ENCODE assay signal across 29 cellular contexts in the genomic region with DNA sequence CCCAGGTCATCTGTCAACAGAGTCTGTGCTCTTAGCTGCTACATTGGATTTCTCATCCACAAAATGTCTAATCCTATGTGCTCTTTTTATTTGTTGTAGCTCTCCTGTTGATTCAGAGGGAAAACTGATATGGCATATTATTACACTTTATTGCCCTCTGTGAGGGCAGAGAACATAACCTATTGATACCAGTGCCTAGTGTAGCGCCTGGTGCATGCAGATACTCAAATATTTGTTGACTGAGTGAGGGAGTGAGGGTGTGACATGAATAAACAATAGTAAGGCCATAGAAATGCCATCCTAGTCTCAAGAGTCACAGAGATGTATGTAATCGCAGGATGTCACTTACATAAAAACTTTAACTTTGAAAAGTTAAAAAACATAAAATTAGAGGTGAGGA.
DNase-seq lines count a peak whose midpoint lies in the region; ATAC-seq and TF ChIP-seq lines count a peak whose summit lies in the region.
"Had no signal": no experiment of that assay in that cellular context is flagged by ENCODE, and none has a peak within 500 bp of the region (broad histone marks: within the 10 kb centered on the region; RNA-seq: fewer than 3 reads in every experiment).

No MANE protein-coding gene starts in this region.

- H3K36me3 ChIP-seq in duodenal mucosa (ENCODE audit: control insufficient read depth in 1 of 2, insufficient read depth in 2 of 2, low read length in 2 of 2) = no peaks in the 10 kb centered on the region
- H3K36me3 ChIP-seq in tibial artery = no peaks in the 10 kb centered on the region
- no peaks in the 10 kb centered on the region for H3K36me3 ChIP-seq in neural progenitor cell
- no peaks in the 10 kb centered on the region for H3K36me3 ChIP-seq in sigmoid colon
- H3K36me3 ChIP-seq: BE2C, brain microvascular endothelial cell, gastroesophageal sphincter, HAP-1, ovary, thoracic aorta, vagina had no signal

- peaks cover 46 to 82% of the 10 kb centered on the region in 2 donors for H3K4me1 ChIP-seq in duodenal mucosa (ENCODE audit: control insufficient read depth in 1 of 2, insufficient read depth in 2 of 2, low read length in 2 of 2)
- H3K4me1 ChIP-seq in tibial artery = peaks cover 0 to 88% (median 43%) of the 10 kb centered on the region in 4 donors
- peaks cover 30% of the 10 kb centered on the region for H3K4me1 ChIP-seq in neural progenitor cell
- H3K4me1 ChIP-seq in sigmoid colon = peaks cover 0 to 24% (median 19%) of the 10 kb centered on the region in 4 donors
- H3K4me1 ChIP-seq: BE2C, vagina had no signal

- peak; percentile 71 for DNase-seq in DMS53 (lab: John Stamatoyannopoulos, UW)
- DNase-seq in NCI-H2029 treated with DMSO at 0.1 percent for 48 hours (lab: John Stamatoyannopoulos, UW) = peak; percentile 6
- no peak for DNase-seq in tibial artery
- DNase-seq in neural progenitor cell (ENCODE audit: low spot score) = no peak
- no peak for DNase-seq in sigmoid colon
- DNase-seq: activated CD4-positive, alpha-beta memory T cell treated with anti-CD3 and anti-CD28 coated beads for 36 hours; activated CD4-positive, alpha-beta T cell treated with anti-CD3 and anti-CD28 coated beads for 1 hour; activated CD8-positive, alpha-beta memory T cell treated with anti-CD3 and anti-CD28 coated beads, Interleukin-2, amount 50 U/mL, for 48 hours; activated naive CD4-positive, alpha-beta T cell treated with anti-CD3 and anti-CD28 coated beads for 36 hours; BE2C; brain microvascular endothelial cell; cerebellar nuclear complex; DND-41; GF-D8; Kasumi-1; NCI-H187; NCI-H526 treated with DMSO at 0.1 percent for 48 hours; nephron progenitor cell; ovary; SIG-M5; stimulated activated CD4-positive, alpha-beta T cell treated with anti-CD3 and anti-CD28 coated beads, Interleukin-2, amount 100 ng/mL, for 24 hours had no signal

- H3K27me3 ChIP-seq in duodenal mucosa (ENCODE audit: control insufficient read depth in 1 of 2, insufficient read depth in 2 of 2, low read length in 2 of 2) = no peaks in the 10 kb centered on the region
- no peaks in the 10 kb centered on the region for H3K27me3 ChIP-seq in tibial artery
- no peaks in the 10 kb centered on the region for H3K27me3 ChIP-seq in neural progenitor cell
- H3K27me3 ChIP-seq in sigmoid colon = no peaks in the 10 kb centered on the region
- H3K27me3 ChIP-seq: BE2C, brain microvascular endothelial cell, gastroesophageal sphincter, ovary, vagina had no signal

- H3K9ac ChIP-seq in duodenal mucosa (ENCODE audit: low read depth in 1 of 2, low read length in 2 of 2) (no peak overlapping the region), neural progenitor cell (no peak overlapping the region)

- H3K79me2 ChIP-seq in neural progenitor cell (ENCODE audit: low read depth) = peaks cover 18% of the 10 kb centered on the region

- TF ChIP-seq EP300 in sigmoid colon (IDR thresholded peaks at IDR 0.05) = no peak

- H3K27ac ChIP-seq in duodenal mucosa (ENCODE audit: low read depth, low read length) (peak overlapping the region; percentile 27), tibial artery (peak overlapping the region; percentile 87 to 88), neural progenitor cell (no peak overlapping the region), sigmoid colon (no peak overlapping the region)
- H3K27ac ChIP-seq: brain microvascular endothelial cell, gastroesophageal sphincter, ovary, vagina had no signal

- intact Hi-C loops in tibial artery (cut with DNase I; ENCODE audit: low total_unique reads) (no loop called here), sigmoid colon (cut with DNase I) (no loop called here)

- peaks cover 32% of the 10 kb centered on the region for H3F3A ChIP-seq in neural progenitor cell (ENCODE audit: low read depth)

- no peak overlapping the region for H2AFZ ChIP-seq in neural progenitor cell (replicated peaks)

- TF ChIP-seq CTCF in tibial artery (IDR thresholded peaks at IDR 0.05) = no peak
- TF ChIP-seq CTCF in neural progenitor cell (IDR thresholded peaks at IDR 0.05) = no peak
- no peak for TF ChIP-seq CTCF in sigmoid colon (IDR thresholded peaks at IDR 0.05)

- H3K27me3 Mint-ChIP-seq in neural progenitor cell (ENCODE audit: insufficient read depth, low read depth) = peaks cover 2% of the 10 kb centered on the region
- peaks cover 22% of the 10 kb centered on the region for H3K27me3 Mint-ChIP-seq in stimulated activated memory B cell treated with anti-CD40 and anti-IgM and Interleukin-4, amounts not matched to agents 10 μg/mL and 1 μg/mL and 100 μg/mL, for 72 hours

- H4K20me1 ChIP-seq in neural progenitor cell (ENCODE audit: low read depth) = peaks cover 44% of the 10 kb centered on the region

- H3K4me3 ChIP-seq in duodenal mucosa (ENCODE audit: low read depth in 1 of 2, low read length in 2 of 2) = peak overlapping the region in 1 of 2 donors; percentile 16
- H3K4me3 ChIP-seq in tibial artery = no peak overlapping the region
- H3K4me3 ChIP-seq in neural progenitor cell = no peak overlapping the region
- no peak overlapping the region for H3K4me3 ChIP-seq in sigmoid colon
- H3K4me3 ChIP-seq: gastroesophageal sphincter, HAP-1, ovary, thoracic aorta, vagina had no signal

- no peaks in the 10 kb centered on the region for H3K9me3 Mint-ChIP-seq in neural progenitor cell
- no peaks in the 10 kb centered on the region for H3K9me3 Mint-ChIP-seq in stimulated activated memory B cell treated with anti-CD40 and anti-IgM and Interleukin-4, amounts not matched to agents 10 μg/mL and 1 μg/mL and 100 μg/mL, for 72 hours
- H3K9me3 Mint-ChIP-seq: activated CD4-positive, alpha-beta memory T cell treated with anti-CD3 and anti-CD28 coated beads for 36 hours; activated naive CD4-positive, alpha-beta T cell treated with anti-CD3 and anti-CD28 coated beads for 36 hours; stimulated activated naive CD8-positive, alpha-beta T cell treated with anti-CD3 and anti-CD28 coated beads, Interleukin-15, Interleukin-2, amounts not matched to agents 100 ng/mL and 50 ng/mL, for 24 hours; T-helper 2 cell treated with Interferon-gamma antibody and Interleukin-4, amounts not matched to agents 5 μg/mL and 100 μg/mL, for 36 hours had no signal

- TF ChIP-seq POLR2A in sigmoid colon (IDR thresholded peaks at IDR 0.05) = no peak

- 15 to 71% methylated on average over 2 of the region's 2 CpGs for WGBS in sigmoid colon, 2 donors

- H3K4me1 Mint-ChIP-seq in neural progenitor cell = peaks cover 47% of the 10 kb centered on the region
- no peaks in the 10 kb centered on the region for H3K4me1 Mint-ChIP-seq in stimulated activated memory B cell treated with anti-CD40 and anti-IgM and Interleukin-4, amounts not matched to agents 10 μg/mL and 1 μg/mL and 100 μg/mL, for 72 hours

- peaks cover 9% of the 10 kb centered on the region for H3K36me3 Mint-ChIP-seq in neural progenitor cell
- no peaks in the 10 kb centered on the region for H3K36me3 Mint-ChIP-seq in stimulated activated memory B cell treated with anti-CD40 and anti-IgM and Interleukin-4, amounts not matched to agents 10 μg/mL and 1 μg/mL and 100 μg/mL, for 72 hours
- H3K36me3 Mint-ChIP-seq: activated CD4-positive, alpha-beta memory T cell treated with anti-CD3 and anti-CD28 coated beads for 36 hours had no signal

- no peak for ATAC-seq in stimulated activated memory B cell treated with anti-CD40 and anti-IgM and Interleukin-4, amounts not matched to agents 10 μg/mL and 1 μg/mL and 100 μg/mL, for 72 hours
- ATAC-seq: gastroesophageal sphincter had no signal

- no peak overlapping the region for H3K27ac Mint-ChIP-seq in neural progenitor cell
- no peak overlapping the region for H3K27ac Mint-ChIP-seq in stimulated activated memory B cell treated with anti-CD40 and anti-IgM and Interleukin-4, amounts not matched to agents 10 μg/mL and 1 μg/mL and 100 μg/mL, for 72 hours
- H3K27ac Mint-ChIP-seq: activated CD4-positive, alpha-beta memory T cell treated with anti-CD3 and anti-CD28 coated beads for 36 hours; activated naive CD4-positive, alpha-beta T cell treated with anti-CD3 and anti-CD28 coated beads for 36 hours; nephron progenitor cell; stimulated activated naive CD8-positive, alpha-beta T cell treated with anti-CD3 and anti-CD28 coated beads, Interleukin-15, Interleukin-2, amounts not matched to agents 100 ng/mL and 50 ng/mL, for 24 hours; T-helper 2 cell treated with Interferon-gamma antibody and Interleukin-4, amounts not matched to agents 5 μg/mL and 100 μg/mL, for 36 hours had no signal

- H3K9me3 ChIP-seq in duodenal mucosa (ENCODE audit: control insufficient read depth in 1 of 2, low read length in 2 of 2) (no peaks in the 10 kb centered on the region), tibial artery (no peaks in the 10 kb centered on the region), neural progenitor cell (ENCODE audit: low read depth) (no peaks in the 10 kb centered on the region), sigmoid colon (no peaks in the 10 kb centered on the region)
- H3K9me3 ChIP-seq: BE2C, gastroesophageal sphincter, HAP-1, ovary, thoracic aorta, vagina had no signal

- H3K4me2 ChIP-seq in neural progenitor cell = no peak overlapping the region

- no peak overlapping the region for H3K4me3 Mint-ChIP-seq in neural progenitor cell
- no peak overlapping the region for H3K4me3 Mint-ChIP-seq in stimulated activated memory B cell treated with anti-CD40 and anti-IgM and Interleukin-4, amounts not matched to agents 10 μg/mL and 1 μg/mL and 100 μg/mL, for 72 hours
- H3K4me3 Mint-ChIP-seq: activated CD4-positive, alpha-beta memory T cell treated with anti-CD3 and anti-CD28 coated beads for 36 hours; activated naive CD4-positive, alpha-beta T cell treated with anti-CD3 and anti-CD28 coated beads for 36 hours; nephron progenitor cell; stimulated activated naive CD8-positive, alpha-beta T cell treated with anti-CD3 and anti-CD28 coated beads, Interleukin-15, Interleukin-2, amounts not matched to agents 100 ng/mL and 50 ng/mL, for 24 hours; T-helper 2 cell treated with Interferon-gamma antibody and Interleukin-4, amounts not matched to agents 5 μg/mL and 100 μg/mL, for 36 hours had no signal

Comparison
In these comparisons a context has a peak if more than half of its experiments do, and no peak if none do; other contexts are left out.
1. DNase-seq: peak in DMS53 (single experiment) and NCI-H2029 treated with DMSO at 0.1 percent for 48 hours (single experiment); none in tibial artery (0 of 2), neural progenitor cell (single experiment) and sigmoid colon (single experiment).
2. H3K27ac ChIP-seq: peak in duodenal mucosa (single experiment) and tibial artery (2 of 2); none in neural progenitor cell (single experiment) and sigmoid colon (0 of 4).